Comparison of ENCODE assay signal across 10 cellular contexts in genomic region chr6:21665101-21665435, GRCh38.
DNase-seq lines count a peak whose midpoint lies in the region; ATAC-seq and TF ChIP-seq lines count a peak whose summit lies in the region.
"Had no signal": no experiment of that assay in that cellular context is flagged by ENCODE, and none has a peak within 500 bp of the region (broad histone marks: within the 10 kb centered on the region; RNA-seq: fewer than 3 reads in every experiment).

No MANE protein-coding gene starts in this region.

- H3K4me2 ChIP-seq in neural progenitor cell: peak overlapping the region; percentile 93
- H3K4me2 ChIP-seq: KMS-11 had no signal

- no peak for DNase-seq in AG04450 (ENCODE audit: low read depth, low spot score)
- DNase-seq in NT2/D1 (ENCODE audit: low read depth, low spot score): no peak
- DNase-seq in fibroblast of mammary gland (ENCODE audit: low read depth): peak; percentile 2
- DNase-seq in neural progenitor cell (ENCODE audit: low spot score): no peak
- DNase-seq in anterior cingulate cortex (lab: John Stamatoyannopoulos, UW): no peak
- DNase-seq: effector CD8-positive, alpha-beta T cell had no signal

- H3K4me1 ChIP-seq in NT2/D1 (ENCODE audit: insufficient read depth, insufficient read length) (no peaks in the 10 kb centered on the region), neural progenitor cell (peaks cover 26% of the 10 kb centered on the region)

- peak overlapping the region; percentile 96 for H3K4me3 Mint-ChIP-seq in neural progenitor cell

- H3K27ac ChIP-seq in AG04450 (ENCODE audit: low read depth, low read length): no peak overlapping the region
- H3K27ac ChIP-seq in neural progenitor cell: no peak overlapping the region
- H3K27ac ChIP-seq: KMS-11 had no signal

- ATAC-seq in HG03442 (IDR thresholded peaks at IDR 0.05; ENCODE audit: unreplicated experiment): no peak
- ATAC-seq in GM18502 (IDR thresholded peaks at IDR 0.05; ENCODE audit: poor library complexity, unreplicated experiment): no peak
- ATAC-seq in esophagus mucosa: no peak

- peaks cover 4% of the 10 kb centered on the region for H3K27me3 ChIP-seq in AG04450 (ENCODE audit: control insufficient read depth, insufficient read depth, low read length)
- peaks cover 65% of the 10 kb centered on the region for H3K27me3 ChIP-seq in NT2/D1 (ENCODE audit: insufficient read depth, insufficient read length)
- H3K27me3 ChIP-seq in neural progenitor cell: peaks cover 21% of the 10 kb centered on the region

- TF ChIP-seq CTCF in AG04450 (IDR thresholded peaks at IDR 0.05; ENCODE audit: low read depth, low read length) (no peak), fibroblast of mammary gland (conservative IDR thresholded peaks at IDR 0.05; ENCODE audit: control insufficient read depth, insufficient read depth, low read depth, low read length) (no peak), neural progenitor cell (IDR thresholded peaks at IDR 0.05) (no peak)

- peaks cover 35% of the 10 kb centered on the region for H3K4me1 Mint-ChIP-seq in neural progenitor cell

- H2AFZ ChIP-seq in neural progenitor cell (replicated peaks): peak overlapping the region; percentile 92

- H3K9me3 Mint-ChIP-seq in neural progenitor cell: peaks cover 2% of the 10 kb centered on the region

- peaks cover 31% of the 10 kb centered on the region for H3F3A ChIP-seq in neural progenitor cell (ENCODE audit: low read depth)

- peaks cover 20% of the 10 kb centered on the region for H3K27me3 Mint-ChIP-seq in neural progenitor cell (ENCODE audit: insufficient read depth, low read depth)

- H3K9me3 ChIP-seq in AG04450 (ENCODE audit: control insufficient read depth, insufficient read depth, low read length): no peaks in the 10 kb centered on the region
- H3K9me3 ChIP-seq in NT2/D1 (ENCODE audit: insufficient read depth, low read length): no peaks in the 10 kb centered on the region
- no peaks in the 10 kb centered on the region for H3K9me3 ChIP-seq in neural progenitor cell (ENCODE audit: low read depth)

- no peaks in the 10 kb centered on the region for H3K36me3 ChIP-seq in NT2/D1 (ENCODE audit: insufficient read depth, insufficient read length, low read length)
- peaks cover 10% of the 10 kb centered on the region for H3K36me3 ChIP-seq in neural progenitor cell

- peaks cover 43% of the 10 kb centered on the region for H3K79me2 ChIP-seq in neural progenitor cell (ENCODE audit: low read depth)

- H3K4me3 ChIP-seq in AG04450 (ENCODE audit: low read depth, low read length) (peak overlapping the region; percentile 81), NT2/D1 (ENCODE audit: insufficient read length, low read depth) (peak overlapping the region; percentile 63), fibroblast of mammary gland (ENCODE audit: control insufficient read depth, low read depth, low read length) (peak overlapping the region; percentile 45), neural progenitor cell (peak overlapping the region; percentile 97)

- peaks cover 22% of the 10 kb centered on the region for H4K20me1 ChIP-seq in neural progenitor cell (ENCODE audit: low read depth)

- CTCF ChIA-PET in AG04450 (lab: Charles Lee): no interaction called here

- POLR2A ChIA-PET in AG04450 (lab: Yijun Ruan, JAX): interaction anchor here (0.7 kb wide), 1 partner anchor 71 kb away, joined by 6 read pairs; the partner anchor contains the start of gene SOX4

- H3K9ac ChIP-seq in NT2/D1 (ENCODE audit: insufficient read length, low read depth) (peak overlapping the region; percentile 70), neural progenitor cell (no peak overlapping the region)
- H3K9ac ChIP-seq: KMS-11 had no signal

- peaks cover 10% of the 10 kb centered on the region for H3K36me3 Mint-ChIP-seq in neural progenitor cell

- H3K27ac Mint-ChIP-seq in neural progenitor cell: peak overlapping the region; percentile 91

Comparison
In these comparisons a context has a peak if more than half of its experiments do, and no peak if none do; other contexts are left out.
1. H3K4me3 ChIP-seq: peak in every context shown above with its lines; median percentile 97 in neural progenitor cell; 81 in AG04450; 63 in NT2/D1; 45 in fibroblast of mammary gland.